Comparison of ENCODE assay signal across 18 cellular contexts in genomic region chr14:32298346-32298745, GRCh38.
"Had no signal": no experiment of that assay in that cellular context is flagged by ENCODE, and none has a peak within 500 bp of the region (broad histone marks: within the 10 kb centered on the region; RNA-seq: fewer than 3 reads in every experiment).

No MANE protein-coding gene starts in this region.

- H3K36me3 ChIP-seq: esophagus muscularis mucosa, right atrium auricular region, suprapubic skin, vagina had no signal

- DNase-seq: activated CD4-positive, alpha-beta memory T cell treated with anti-CD3 and anti-CD28 coated beads for 36 hours; activated CD4-positive, alpha-beta T cell treated with anti-CD3 and anti-CD28 coated beads for 36 hours; activated gamma-delta T cell treated with Interleukin-2 at 50 U/mL for 16 hours; activated T-cell treated with anti-CD3 and anti-CD28 coated beads for 4 hours; effector CD8-positive, alpha-beta T cell; left colon; occipital lobe; stimulated activated CD4-positive, alpha-beta T cell treated with anti-CD3 and anti-CD28 coated beads, Interleukin-15, amount 100 ng/mL, for 24 hours; stimulated activated CD4-positive, alpha-beta T cell treated with anti-CD3 and anti-CD28 coated beads, Interleukin-2, amount 100 ng/mL, for 48 hours; stimulated activated naive CD8-positive, alpha-beta T cell treated with anti-CD3 and anti-CD28 coated beads, Interleukin-15, amount 100 ng/mL, for 72 hours; T-helper 2 cell; trophoblast cell had no signal

- H3K4me3 ChIP-seq: esophagus muscularis mucosa, lung, right atrium auricular region, skin epidermis, suprapubic skin, vagina had no signal

- H3K27ac ChIP-seq: esophagus muscularis mucosa, right atrium auricular region, skin epidermis, suprapubic skin, vagina had no signal

- ATAC-seq: activated CD4-positive, alpha-beta T cell treated with anti-CD3 and anti-CD28 coated beads for 36 hours; left colon; stimulated activated naive CD8-positive, alpha-beta T cell treated with anti-CD3 and anti-CD28 coated beads, Interleukin-15, amount 100 ng/mL, for 72 hours had no signal

- H3K4me1 ChIP-seq: suprapubic skin, vagina had no signal

- H3K9me3 ChIP-seq: esophagus muscularis mucosa, right atrium auricular region, suprapubic skin, vagina had no signal

- H3K27me3 ChIP-seq: esophagus muscularis mucosa, right atrium auricular region, suprapubic skin, vagina had no signal
